In the genomic region with DNA sequence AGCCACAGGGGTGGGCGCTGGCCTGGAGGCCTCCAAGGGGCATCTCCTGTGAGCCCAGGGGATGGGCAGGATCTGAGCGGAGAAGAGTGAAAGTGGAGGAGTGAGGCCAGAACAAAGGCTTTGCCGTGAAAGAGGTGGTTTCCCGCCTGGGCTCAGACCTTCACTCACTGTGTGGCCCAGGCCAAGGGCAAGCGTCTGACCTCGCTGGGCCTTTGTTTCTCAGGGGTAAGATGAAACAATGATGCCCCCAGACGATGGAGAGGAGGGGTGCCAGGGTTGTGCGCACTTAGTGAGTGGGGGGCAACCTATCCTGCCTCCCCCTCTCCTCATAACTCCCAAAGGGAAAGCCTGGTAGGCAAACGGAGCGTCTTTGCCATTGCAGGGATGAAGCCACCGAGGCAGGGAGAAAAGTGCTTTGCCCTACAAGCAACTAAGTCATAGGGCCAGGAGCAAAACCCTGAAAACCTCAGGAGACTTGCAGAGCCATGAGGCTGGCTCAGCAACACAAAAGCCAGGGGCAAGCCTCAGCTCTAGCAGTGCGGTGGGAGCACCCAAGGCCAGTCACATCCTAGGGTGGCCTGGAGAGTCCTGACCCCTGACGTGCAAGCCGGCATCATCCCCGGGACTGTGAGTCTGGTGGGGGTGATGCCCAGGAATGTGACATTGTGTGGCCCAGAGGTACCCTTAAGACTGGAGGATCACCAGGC, we compare ENCODE assay signal across 8 cellular contexts. TPM values are rescaled to one million over a fixed set of nuclear protein-coding genes. Genes with fewer than 3 reads are reported as not detected.
DNase-seq lines count a peak whose midpoint lies in the region; TF ChIP-seq lines count a peak whose summit lies in the region.

No MANE protein-coding gene starts in this region.

- H3K4me2 ChIP-seq in neural cell (ENCODE audit: low read length) = peak overlapping the region; percentile 59

- H3K9me2 ChIP-seq in neural cell (ENCODE audit: insufficient read depth, low read length) = no peaks in the 10 kb centered on the region

- H3K4me1 ChIP-seq in ACC112 (ENCODE audit: control insufficient read depth, insufficient read depth, low read length, unreplicated experiment) = peaks cover 11% of the 10 kb centered on the region
- peaks cover 10% of the 10 kb centered on the region for H3K4me1 ChIP-seq in HUES48 (ENCODE audit: control insufficient read depth, insufficient read depth, low read length)

- H4K20me1 ChIP-seq in neural cell (ENCODE audit: insufficient read depth) = peaks cover 14% of the 10 kb centered on the region

- H3F3A ChIP-seq in neural cell (ENCODE audit: insufficient read depth, low read length, poor library complexity, severe bottlenecking) = no peaks in the 10 kb centered on the region

- H2AFZ ChIP-seq in ACC112 (ENCODE audit: low read length, unreplicated experiment) = no peak overlapping the region
- peak overlapping the region; percentile 68 for H2AFZ ChIP-seq in neural cell (ENCODE audit: low read depth, low read length)

- no peak for TF ChIP-seq RAD21 in neural cell (conservative IDR thresholded peaks at IDR 0.05)

- no peaks in the 10 kb centered on the region for H3K9me3 ChIP-seq in HUES48 (ENCODE audit: control insufficient read depth, insufficient read depth, low read length)
- H3K9me3 ChIP-seq in neural cell (ENCODE audit: low read length) = no peaks in the 10 kb centered on the region

- peak overlapping the region; percentile 56 for H3K9ac ChIP-seq in HUES48 (ENCODE audit: low read depth, low read length)
- peak overlapping the region; percentile 97 for H3K9ac ChIP-seq in neural cell (ENCODE audit: low read length)

- H3K27me3 ChIP-seq in ACC112 (ENCODE audit: insufficient read depth, low read length) = peaks cover 14% of the 10 kb centered on the region; the same call in 1 of the 2 replicates
- peaks cover 9% of the 10 kb centered on the region; the same call in 1 of the 2 replicates for H3K27me3 ChIP-seq in HUES48 (ENCODE audit: control insufficient read depth, insufficient read depth, low read length)
- no peaks in the 10 kb centered on the region for H3K27me3 ChIP-seq in neural cell (ENCODE audit: insufficient read depth, low read depth, low read length)

- TF ChIP-seq EP300 in neural cell (conservative IDR thresholded peaks at IDR 0.05; ENCODE audit: poor library complexity, severe bottlenecking) = no peak

- H3K79me2 ChIP-seq in ACC112 (ENCODE audit: control insufficient read depth, insufficient read depth, low read length, unreplicated experiment) (peaks cover under 1% of the 10 kb centered on the region), neural cell (replicated peaks; ENCODE audit: insufficient read depth, low read length) (peaks cover 19% of the 10 kb centered on the region)

- H3K4me3 ChIP-seq in ACC112 (ENCODE audit: low read depth, low read length) (peak overlapping the region; percentile 72), HUES48 (ENCODE audit: low read depth, low read length) (peak overlapping the region; percentile 76), coronary artery (peak overlapping the region; percentile 80), neural cell (ENCODE audit: low read length) (peak overlapping the region; percentile 93)

- TF ChIP-seq CTCF in coronary artery (IDR thresholded peaks at IDR 0.05) = no peak
- no peak for TF ChIP-seq CTCF in neural cell (IDR thresholded peaks at IDR 0.05; ENCODE audit: poor library complexity, severe bottlenecking)

- DNase-seq in coronary artery (ENCODE audit: low spot score) (no peak), EL (no peak), DMS 273 (lab: John Stamatoyannopoulos, UW; ENCODE audit: unreplicated experiment) (no peak), pons (ENCODE audit: low spot score) (no peak)
- DNase-seq in stimulated activated CD4-positive, alpha-beta T cell treated with anti-CD3 and anti-CD28 coated beads, Interleukin-15, amount 100 ng/mL, for 24 hours = no peak

- no peak overlapping the region for H3K27ac ChIP-seq in ACC112 (ENCODE audit: low read depth, low read length)
- peak overlapping the region; percentile 89 for H3K27ac ChIP-seq in HUES48 (ENCODE audit: low read depth, low read length)
- peak overlapping the region in 1 of 2 donors; percentile 63 for H3K27ac ChIP-seq in coronary artery
- H3K27ac ChIP-seq in neural cell (ENCODE audit: low read length) = peak overlapping the region; percentile 95

- H3K36me3 ChIP-seq in ACC112 (ENCODE audit: insufficient read depth, low read length) = no peaks in the 10 kb centered on the region
- no peaks in the 10 kb centered on the region for H3K36me3 ChIP-seq in HUES48 (ENCODE audit: control insufficient read depth, insufficient read depth, low read length)
- H3K36me3 ChIP-seq in neural cell (ENCODE audit: insufficient read depth, low read length) = no peaks in the 10 kb centered on the region

TF ChIP-seq in neural cell, 6 proteins besides CTCF, POLR2A, EP300 and RAD21:
- TF ChIP-seq EZH2 (IDR thresholded peaks at IDR 0.05; ENCODE audit: borderline replicate concordance, insufficient read depth, low read length, poor library complexity, severe bottlenecking) (no peak), SMC3 (conservative IDR thresholded peaks at IDR 0.05; ENCODE audit: poor library complexity) (no peak), MXI1 (conservative IDR thresholded peaks at IDR 0.05; ENCODE audit: poor library complexity, severe bottlenecking) (no peak), POLR2AphosphoS5 (IDR thresholded peaks at IDR 0.05) (no peak), TAF1 (IDR thresholded peaks at IDR 0.05; ENCODE audit: low read depth) (no peak)
- TF ChIP-seq, protein P1, sequence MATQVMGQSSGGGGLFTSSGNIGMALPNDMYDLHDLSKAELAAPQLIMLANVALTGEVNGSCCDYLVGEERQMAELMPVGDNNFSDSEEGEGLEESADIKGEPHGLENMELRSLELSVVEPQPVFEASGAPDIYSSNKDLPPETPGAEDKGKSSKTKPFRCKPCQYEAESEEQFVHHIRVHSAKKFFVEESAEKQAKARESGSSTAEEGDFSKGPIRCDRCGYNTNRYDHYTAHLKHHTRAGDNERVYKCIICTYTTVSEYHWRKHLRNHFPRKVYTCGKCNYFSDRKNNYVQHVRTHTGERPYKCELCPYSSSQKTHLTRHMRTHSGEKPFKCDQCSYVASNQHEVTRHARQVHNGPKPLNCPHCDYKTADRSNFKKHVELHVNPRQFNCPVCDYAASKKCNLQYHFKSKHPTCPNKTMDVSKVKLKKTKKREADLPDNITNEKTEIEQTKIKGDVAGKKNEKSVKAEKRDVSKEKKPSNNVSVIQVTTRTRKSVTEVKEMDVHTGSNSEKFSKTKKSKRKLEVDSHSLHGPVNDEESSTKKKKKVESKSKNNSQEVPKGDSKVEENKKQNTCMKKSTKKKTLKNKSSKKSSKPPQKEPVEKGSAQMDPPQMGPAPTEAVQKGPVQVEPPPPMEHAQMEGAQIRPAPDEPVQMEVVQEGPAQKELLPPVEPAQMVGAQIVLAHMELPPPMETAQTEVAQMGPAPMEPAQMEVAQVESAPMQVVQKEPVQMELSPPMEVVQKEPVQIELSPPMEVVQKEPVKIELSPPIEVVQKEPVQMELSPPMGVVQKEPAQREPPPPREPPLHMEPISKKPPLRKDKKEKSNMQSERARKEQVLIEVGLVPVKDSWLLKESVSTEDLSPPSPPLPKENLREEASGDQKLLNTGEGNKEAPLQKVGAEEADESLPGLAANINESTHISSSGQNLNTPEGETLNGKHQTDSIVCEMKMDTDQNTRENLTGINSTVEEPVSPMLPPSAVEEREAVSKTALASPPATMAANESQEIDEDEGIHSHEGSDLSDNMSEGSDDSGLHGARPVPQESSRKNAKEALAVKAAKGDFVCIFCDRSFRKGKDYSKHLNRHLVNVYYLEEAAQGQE (IDR thresholded peaks at IDR 0.05; ENCODE audit: borderline replicate concordance) = no peak

RNA-seq across cellular contexts. Expression of gene STMN3, which starts 0.9 kb away (rescaled TPM):
- 268 and 322 TPM in 2 replicates for polyA plus RNA-seq in neural cell
- 161 and 172 TPM in 2 replicates for polyA minus RNA-seq in neural cell

RNA-seq across cellular contexts. Expression of gene RTEL1, which starts 4.0 kb away (rescaled TPM):
- polyA plus RNA-seq in neural cell = 29.2 and 31.9 TPM in 2 replicates
- polyA minus RNA-seq in neural cell = 10.7 and 17.8 TPM in 2 replicates

RNA-seq across cellular contexts. Expression of gene GMEB2, which starts 27.2 kb away (rescaled TPM):
- 13.7 and 14.1 TPM in 2 replicates for polyA plus RNA-seq in neural cell
- polyA minus RNA-seq in neural cell = 16.0 and 17.8 TPM in 2 replicates

RNA-seq across cellular contexts. Expression of gene TNFRSF6B, which starts 42.3 kb away (rescaled TPM):
- polyA plus RNA-seq in neural cell = 9.4 TPM in 1 of 2 replicates, not detected in the other
- polyA minus RNA-seq in neural cell = not detected in 2 replicates

RNA-seq across cellular contexts. Expression of gene ARFRP1, which starts 53.6 kb away (rescaled TPM):
- polyA plus RNA-seq in neural cell = 70.9 and 78.0 TPM in 2 replicates
- 24.1 and 24.7 TPM in 2 replicates for polyA minus RNA-seq in neural cell
